In genomic region chr9:94991961-94992907, GRCh38 we compare ENCODE assay signal across 24 cellular contexts.
A peak's percentile ranks its signal among the peaks of the same experiment; 100 is the strongest.
DNase-seq lines count a peak whose midpoint lies in the region; TF ChIP-seq lines count a peak whose summit lies in the region.
"Had no signal": no experiment of that assay in that cellular context is flagged by ENCODE, and none has a peak within 500 bp of the region (broad histone marks: within the 10 kb centered on the region; RNA-seq: fewer than 3 reads in every experiment).

No MANE protein-coding gene starts in this region.

- H4K20me1 ChIP-seq in hepatocyte (ENCODE audit: insufficient read depth, poor library complexity, severe bottlenecking) (no peaks in the 10 kb centered on the region), neural progenitor cell (ENCODE audit: low read depth) (no peaks in the 10 kb centered on the region)
- H4K20me1 ChIP-seq: BLaER1 had no signal

- POLR2A ChIA-PET in activated CD4-positive, alpha-beta T cell treated with anti-CD3 and anti-CD28 coated beads, Interleukin-2, amount 10 ng/mL, durations not matched to agents 7 days and 5 days (lab: Charles Lee): no interaction called here
- POLR2A ChIA-PET in activated CD4-positive, alpha-beta memory T cell treated with anti-CD3 and anti-CD28 coated beads for 36 hours (lab: Charles Lee): no interaction called here

- TF ChIP-seq CTCF in hepatocyte (IDR thresholded peaks at IDR 0.05; ENCODE audit: poor library complexity) (no peak), neural progenitor cell (IDR thresholded peaks at IDR 0.05) (no peak), type B pancreatic cell (conservative IDR thresholded peaks at IDR 0.05) (no peak)

- peaks cover 3% of the 10 kb centered on the region for H3K9me3 Mint-ChIP-seq in neural progenitor cell
- H3K9me3 Mint-ChIP-seq in type B pancreatic cell: no peaks in the 10 kb centered on the region
- H3K9me3 Mint-ChIP-seq in activated CD4-positive, alpha-beta T cell treated with anti-CD3 and anti-CD28 coated beads, Interleukin-2, amount 10 ng/mL, durations not matched to agents 7 days and 5 days: no peaks in the 10 kb centered on the region
- H3K9me3 Mint-ChIP-seq in activated CD4-positive, alpha-beta memory T cell treated with anti-CD3 and anti-CD28 coated beads for 36 hours: no peaks in the 10 kb centered on the region
- H3K9me3 Mint-ChIP-seq: activated CD8-positive, alpha-beta T cell treated with anti-CD3 and anti-CD28 coated beads for 36 hours; activated naive CD4-positive, alpha-beta T cell treated with anti-CD3 and anti-CD28 coated beads, Interleukin-2, amount 10 ng/mL, durations not matched to agents 7 days and 5 days; activated T-helper 17 cell treated with anti-CD3 and anti-CD28 coated beads, Interleukin-2, amount 50 U/mL, for 72 hours; immature natural killer cell; naive B cell had no signal

- WGBS in hepatocyte (ENCODE audit: low lambda C conversion rate, missing lambda C conversion rate): 80% methylated on average over 15 of the region's 15 CpGs

- H3K4me3 ChIP-seq in hepatocyte (no peak overlapping the region), neural progenitor cell (no peak overlapping the region)
- H3K4me3 ChIP-seq: BLaER1, gastroesophageal sphincter, left lung had no signal

- intact Hi-C loops in activated CD4-positive, alpha-beta memory T cell treated with anti-CD3 and anti-CD28 coated beads for 36 hours (cut with micrococcal nuclease): no loop called here

- peaks cover 4% of the 10 kb centered on the region for H3K27me3 Mint-ChIP-seq in neural progenitor cell (ENCODE audit: insufficient read depth, low read depth)
- H3K27me3 Mint-ChIP-seq in type B pancreatic cell: no peaks in the 10 kb centered on the region
- no peaks in the 10 kb centered on the region for H3K27me3 Mint-ChIP-seq in activated CD4-positive, alpha-beta T cell treated with anti-CD3 and anti-CD28 coated beads, Interleukin-2, amount 10 ng/mL, durations not matched to agents 7 days and 5 days
- H3K27me3 Mint-ChIP-seq in activated CD4-positive, alpha-beta memory T cell treated with anti-CD3 and anti-CD28 coated beads for 36 hours: no peaks in the 10 kb centered on the region
- H3K27me3 Mint-ChIP-seq: activated CD8-positive, alpha-beta T cell treated with anti-CD3 and anti-CD28 coated beads for 36 hours; activated naive CD4-positive, alpha-beta T cell treated with anti-CD3 and anti-CD28 coated beads, Interleukin-2, amount 10 ng/mL, durations not matched to agents 7 days and 5 days; activated T-helper 17 cell treated with anti-CD3 and anti-CD28 coated beads, Interleukin-2, amount 50 U/mL, for 72 hours had no signal

- H3K36me3 ChIP-seq in hepatocyte (replicated peaks; ENCODE audit: insufficient read depth, low read depth) (no peaks in the 10 kb centered on the region), neural progenitor cell (no peaks in the 10 kb centered on the region)
- H3K36me3 ChIP-seq: gastroesophageal sphincter, left lung had no signal

- H3K4me3 Mint-ChIP-seq in neural progenitor cell (no peak overlapping the region), type B pancreatic cell (no peak overlapping the region)
- no peak overlapping the region for H3K4me3 Mint-ChIP-seq in activated CD4-positive, alpha-beta T cell treated with anti-CD3 and anti-CD28 coated beads, Interleukin-2, amount 10 ng/mL, durations not matched to agents 7 days and 5 days
- no peak overlapping the region for H3K4me3 Mint-ChIP-seq in activated CD4-positive, alpha-beta memory T cell treated with anti-CD3 and anti-CD28 coated beads for 36 hours
- H3K4me3 Mint-ChIP-seq: activated CD8-positive, alpha-beta T cell treated with anti-CD3 and anti-CD28 coated beads for 36 hours; activated naive CD4-positive, alpha-beta T cell treated with anti-CD3 and anti-CD28 coated beads, Interleukin-2, amount 10 ng/mL, durations not matched to agents 7 days and 5 days; activated T-helper 17 cell treated with anti-CD3 and anti-CD28 coated beads, Interleukin-2, amount 50 U/mL, for 72 hours; immature natural killer cell; naive B cell had no signal

- H3K9me3 ChIP-seq in hepatocyte (ENCODE audit: low read depth) (no peaks in the 10 kb centered on the region), neural progenitor cell (ENCODE audit: low read depth) (no peaks in the 10 kb centered on the region)
- H3K9me3 ChIP-seq: gastroesophageal sphincter, left lung had no signal

- no peaks in the 10 kb centered on the region for H3K79me2 ChIP-seq in hepatocyte
- H3K79me2 ChIP-seq in neural progenitor cell (ENCODE audit: low read depth): no peaks in the 10 kb centered on the region

- H3K4me1 ChIP-seq in hepatocyte (ENCODE audit: insufficient read depth) (peaks cover 29% of the 10 kb centered on the region), neural progenitor cell (peaks cover 12% of the 10 kb centered on the region)
- H3K4me1 ChIP-seq: BLaER1 had no signal

- H3K36me3 Mint-ChIP-seq in neural progenitor cell: peaks cover 6% of the 10 kb centered on the region
- peaks cover 15% of the 10 kb centered on the region for H3K36me3 Mint-ChIP-seq in type B pancreatic cell
- no peaks in the 10 kb centered on the region for H3K36me3 Mint-ChIP-seq in activated CD4-positive, alpha-beta T cell treated with anti-CD3 and anti-CD28 coated beads, Interleukin-2, amount 10 ng/mL, durations not matched to agents 7 days and 5 days (ENCODE audit: low read depth)
- H3K36me3 Mint-ChIP-seq in activated CD4-positive, alpha-beta memory T cell treated with anti-CD3 and anti-CD28 coated beads for 36 hours: no peaks in the 10 kb centered on the region
- H3K36me3 Mint-ChIP-seq: activated naive CD4-positive, alpha-beta T cell treated with anti-CD3 and anti-CD28 coated beads, Interleukin-2, amount 10 ng/mL, durations not matched to agents 7 days and 5 days had no signal

- H3K27ac ChIP-seq in hepatocyte (peak overlapping the region; percentile 62), neural progenitor cell (no peak overlapping the region)
- H3K27ac ChIP-seq: BLaER1, gastroesophageal sphincter had no signal

- H3K9ac ChIP-seq in neural progenitor cell: no peak overlapping the region
- H3K9ac ChIP-seq: BLaER1 had no signal

- no peak overlapping the region for H2AFZ ChIP-seq in hepatocyte
- H2AFZ ChIP-seq in neural progenitor cell (replicated peaks): no peak overlapping the region

- H3K27me3 ChIP-seq in hepatocyte (no peaks in the 10 kb centered on the region), neural progenitor cell (no peaks in the 10 kb centered on the region)
- H3K27me3 ChIP-seq: BLaER1, gastroesophageal sphincter, left lung had no signal

- CTCF ChIA-PET in activated CD4-positive, alpha-beta T cell treated with anti-CD3 and anti-CD28 coated beads, Interleukin-2, amount 10 ng/mL, durations not matched to agents 7 days and 5 days (lab: Charles Lee): interaction anchor here (1.1 kb wide), 1 partner anchor 290 kb away, joined by 4 read pairs; no protein-coding TSS in a partner anchor
- CTCF ChIA-PET in activated CD4-positive, alpha-beta memory T cell treated with anti-CD3 and anti-CD28 coated beads for 36 hours (lab: Charles Lee): interaction anchor here (1.3 kb wide), 1 partner anchor 139 kb away, joined by 4 read pairs; no protein-coding TSS in a partner anchor

- DNase-seq in HuH-7 (ENCODE audit: low spot score) (peak; percentile 47), hepatocyte (ENCODE audit: low spot score) (no peak), neural progenitor cell (ENCODE audit: low spot score) (no peak), type B pancreatic cell (ENCODE audit: extremely low spot score, unreplicated experiment) (no peak), NOMO-1 treated with DMSO at 0.1 percent for 48 hours (lab: John Stamatoyannopoulos, UW; ENCODE audit: unreplicated experiment) (no peak)
- DNase-seq in activated CD4-positive, alpha-beta T cell treated with anti-CD3 and anti-CD28 coated beads, Interleukin-2, amount 10 ng/mL, durations not matched to agents 7 days and 5 days: no peak
- DNase-seq in activated CD4-positive, alpha-beta memory T cell treated with anti-CD3 and anti-CD28 coated beads for 36 hours: no peak
- DNase-seq: activated CD4-positive, alpha-beta T cell treated with anti-CD3 and anti-CD28 coated beads for 1 hour; activated CD8-positive, alpha-beta T cell treated with anti-CD3 and anti-CD28 coated beads for 36 hours; activated naive CD4-positive, alpha-beta T cell treated with anti-CD3 and anti-CD28 coated beads, Interleukin-2, amount 10 ng/mL, durations not matched to agents 7 days and 5 days; HCEC 1CT; immature natural killer cell; left lung; midbrain; MV-4-11; naive B cell; NCI-H146; NCI-H748 treated with DMSO at 0.1 percent for 48 hours; occipital lobe; SIG-M5; stimulated activated naive CD4-positive, alpha-beta T cell treated with Interleukin-2 at 50 U/mL for 16 hours had no signal

- no peaks in the 10 kb centered on the region for H3K9me2 ChIP-seq in hepatocyte (replicated peaks; ENCODE audit: insufficient read depth)

- H3K4me2 ChIP-seq in hepatocyte: peak overlapping the region; percentile 12
- no peak overlapping the region for H3K4me2 ChIP-seq in neural progenitor cell
- H3K4me2 ChIP-seq: BLaER1 had no signal

- peak overlapping the region; percentile 54 for H3K27ac Mint-ChIP-seq in neural progenitor cell
- peak overlapping the region; percentile 20 for H3K27ac Mint-ChIP-seq in type B pancreatic cell
- no peak overlapping the region for H3K27ac Mint-ChIP-seq in activated CD4-positive, alpha-beta T cell treated with anti-CD3 and anti-CD28 coated beads, Interleukin-2, amount 10 ng/mL, durations not matched to agents 7 days and 5 days
- H3K27ac Mint-ChIP-seq in activated CD4-positive, alpha-beta memory T cell treated with anti-CD3 and anti-CD28 coated beads for 36 hours: no peak overlapping the region
- H3K27ac Mint-ChIP-seq: activated CD8-positive, alpha-beta T cell treated with anti-CD3 and anti-CD28 coated beads for 36 hours; activated naive CD4-positive, alpha-beta T cell treated with anti-CD3 and anti-CD28 coated beads, Interleukin-2, amount 10 ng/mL, durations not matched to agents 7 days and 5 days; activated T-helper 17 cell treated with anti-CD3 and anti-CD28 coated beads, Interleukin-2, amount 50 U/mL, for 72 hours; immature natural killer cell had no signal

- H3K4me1 Mint-ChIP-seq in neural progenitor cell (peaks cover 53% of the 10 kb centered on the region), type B pancreatic cell (ENCODE audit: unreplicated experiment) (peaks cover 59% of the 10 kb centered on the region)
- H3K4me1 Mint-ChIP-seq in activated CD4-positive, alpha-beta T cell treated with anti-CD3 and anti-CD28 coated beads, Interleukin-2, amount 10 ng/mL, durations not matched to agents 7 days and 5 days: no peaks in the 10 kb centered on the region
- no peaks in the 10 kb centered on the region for H3K4me1 Mint-ChIP-seq in activated CD4-positive, alpha-beta memory T cell treated with anti-CD3 and anti-CD28 coated beads for 36 hours (ENCODE audit: low read depth)
- H3K4me1 Mint-ChIP-seq: activated naive CD4-positive, alpha-beta T cell treated with anti-CD3 and anti-CD28 coated beads, Interleukin-2, amount 10 ng/mL, durations not matched to agents 7 days and 5 days; activated T-helper 17 cell treated with anti-CD3 and anti-CD28 coated beads, Interleukin-2, amount 50 U/mL, for 72 hours; immature natural killer cell; naive B cell had no signal

- no peaks in the 10 kb centered on the region for H3F3A ChIP-seq in neural progenitor cell (ENCODE audit: low read depth)

Comparison
In these comparisons a context has a peak if more than half of its experiments do, and no peak if none do; other contexts are left out.
1. H3K27ac Mint-ChIP-seq: peak in neural progenitor cell (single experiment) and type B pancreatic cell (single experiment); none in activated CD4-positive, alpha-beta T cell treated with anti-CD3 and anti-CD28 coated beads, Interleukin-2, amount 10 ng/mL, durations not matched to agents 7 days and 5 days (single experiment) and activated CD4-positive, alpha-beta memory T cell treated with anti-CD3 and anti-CD28 coated beads for 36 hours (single experiment).